8 cellular contexts compared by ENCODE assay signal in genomic region chr1:26538480-26539412, GRCh38. TPM values are rescaled to one million over a fixed set of nuclear protein-coding genes. Genes with fewer than 3 reads are reported as not detected.
DNase-seq lines count a peak whose midpoint lies in the region; ATAC-seq and TF ChIP-seq lines count a peak whose summit lies in the region.

No MANE protein-coding gene starts in this region.

- H3K9ac ChIP-seq in endodermal cell (ENCODE audit: extremely low read depth, low read length, poor library complexity, severe bottlenecking), result no peak overlapping the region

- H3K36me3 ChIP-seq in endodermal cell (ENCODE audit: control insufficient read depth, insufficient read depth, low read length) (peaks cover 6% of the 10 kb centered on the region), prostate gland (no peaks in the 10 kb centered on the region)

- intact Hi-C loops in activated CD4-positive, alpha-beta T cell treated with anti-CD3 and anti-CD28 coated beads, Interleukin-2, amount 10 ng/mL, durations not matched to agents 24 days and 14 days (cut with micrococcal nuclease), result no loop called here
- intact Hi-C loops in prostate gland (cut with DNase I), result no loop called here

- no peak for TF ChIP-seq POLR2A in prostate gland (IDR thresholded peaks at IDR 0.05)

- H3K27ac ChIP-seq in endodermal cell (ENCODE audit: low read depth, low read length), result no peak overlapping the region
- no peak overlapping the region for H3K27ac ChIP-seq in prostate gland

- DNase-seq in EH (ENCODE audit: low read depth) (peak; percentile 59), LHCN-M2 (ENCODE audit: low read depth) (peak; percentile 42), endodermal cell (peak; percentile 88), prostate gland (ENCODE audit: low spot score) (peak; percentile 22), LoVo (ENCODE audit: low spot score) (no peak), putamen (ENCODE audit: low spot score) (no peak)
- DNase-seq in activated CD4-positive, alpha-beta T cell treated with anti-CD3 and anti-CD28 coated beads, Interleukin-2, amount 10 ng/mL, durations not matched to agents 24 days and 14 days, result peak; percentile 80

- TF ChIP-seq CTCF in endodermal cell (conservative IDR thresholded peaks at IDR 0.05) (peak; percentile 79), prostate gland (IDR thresholded peaks at IDR 0.05) (peak in 3 of 4 experiments; percentile 16 to 39 (median 26))

- no peaks in the 10 kb centered on the region for H3K4me1 ChIP-seq in endodermal cell (ENCODE audit: control insufficient read depth, insufficient read depth, low read length)
- H3K4me1 ChIP-seq in prostate gland (replicated peaks), result no peaks in the 10 kb centered on the region

- WGBS in endodermal cell (ENCODE audit: insufficient coverage in 1 of 2, insufficient read length in 1 of 2), 2 experiments, result 84 to 88% methylated on average over 12 to 14 of the region's 14 CpGs
- WGBS in prostate gland, result 77% methylated on average over 14 of the region's 14 CpGs

- peak overlapping the region; percentile 77 for H3K27ac Mint-ChIP-seq in activated CD4-positive, alpha-beta T cell treated with anti-CD3 and anti-CD28 coated beads, Interleukin-2, amount 10 ng/mL, durations not matched to agents 24 days and 14 days
- peak overlapping the region; percentile 37 for H3K27ac Mint-ChIP-seq in endodermal cell

- no peaks in the 10 kb centered on the region for H3K9me3 Mint-ChIP-seq in activated CD4-positive, alpha-beta T cell treated with anti-CD3 and anti-CD28 coated beads, Interleukin-2, amount 10 ng/mL, durations not matched to agents 24 days and 14 days
- no peaks in the 10 kb centered on the region for H3K9me3 Mint-ChIP-seq in endodermal cell

- H3K36me3 Mint-ChIP-seq in activated CD4-positive, alpha-beta T cell treated with anti-CD3 and anti-CD28 coated beads, Interleukin-2, amount 10 ng/mL, durations not matched to agents 24 days and 14 days (ENCODE audit: low read depth), result peaks cover 26% of the 10 kb centered on the region
- peaks cover 22% of the 10 kb centered on the region for H3K36me3 Mint-ChIP-seq in endodermal cell (ENCODE audit: low read depth)

- H3K27me3 ChIP-seq in endodermal cell (ENCODE audit: control insufficient read depth, insufficient read depth, low read length, poor library complexity, severe bottlenecking) (no peaks in the 10 kb centered on the region), prostate gland (replicated peaks; ENCODE audit: insufficient read depth) (no peaks in the 10 kb centered on the region)

- H3K9me3 ChIP-seq in endodermal cell (ENCODE audit: control insufficient read depth, low read length) (no peaks in the 10 kb centered on the region), prostate gland (no peaks in the 10 kb centered on the region)

- peaks cover 71% of the 10 kb centered on the region for H3K4me1 Mint-ChIP-seq in activated CD4-positive, alpha-beta T cell treated with anti-CD3 and anti-CD28 coated beads, Interleukin-2, amount 10 ng/mL, durations not matched to agents 24 days and 14 days
- H3K4me1 Mint-ChIP-seq in endodermal cell, result peaks cover 7% of the 10 kb centered on the region

- no peaks in the 10 kb centered on the region for H3K27me3 Mint-ChIP-seq in activated CD4-positive, alpha-beta T cell treated with anti-CD3 and anti-CD28 coated beads, Interleukin-2, amount 10 ng/mL, durations not matched to agents 24 days and 14 days
- no peaks in the 10 kb centered on the region for H3K27me3 Mint-ChIP-seq in endodermal cell (ENCODE audit: insufficient read depth)

- ATAC-seq in GM18909 (IDR thresholded peaks at IDR 0.05; ENCODE audit: poor library complexity, unreplicated experiment), result no peak

- H3K4me3 Mint-ChIP-seq in activated CD4-positive, alpha-beta T cell treated with anti-CD3 and anti-CD28 coated beads, Interleukin-2, amount 10 ng/mL, durations not matched to agents 24 days and 14 days, result peak overlapping the region; percentile 47
- no peak overlapping the region for H3K4me3 Mint-ChIP-seq in endodermal cell

- no peak overlapping the region for H3K4me3 ChIP-seq in endodermal cell (ENCODE audit: low read length)
- H3K4me3 ChIP-seq in prostate gland, result no peak overlapping the region

RNA-seq across cellular contexts. Expression of gene RPS6KA1, which starts 9.2 kb away (rescaled TPM):
- total RNA-seq in LHCN-M2 (2014; rRNA removed), result 5.7 and 7.2 TPM in 2 replicates
- polyA plus RNA-seq in LHCN-M2 (2012), result 1.2 TPM
- 264 and 277 TPM in 2 replicates for total RNA-seq in activated CD4-positive, alpha-beta T cell treated with anti-CD3 and anti-CD28 coated beads, Interleukin-2, amount 10 ng/mL, durations not matched to agents 24 days and 14 days
- total RNA-seq in endodermal cell, result 10 to 100 TPM; 41.3 TPM
- polyA plus RNA-seq in endodermal cell (2013, experiment 1 of 2), result 17.8 TPM
- 15.9 TPM for polyA plus RNA-seq in endodermal cell (2013, experiment 2 of 2)
- 10 to 100 TPM; 38.6 to 87.5 TPM for total RNA-seq in prostate gland

Comparison
In these comparisons a context has a peak if more than half of its experiments do, and no peak if none do; other contexts are left out.
1. DNase-seq: peak in EH (single experiment), LHCN-M2 (single experiment), activated CD4-positive, alpha-beta T cell treated with anti-CD3 and anti-CD28 coated beads, Interleukin-2, amount 10 ng/mL, durations not matched to agents 24 days and 14 days (single experiment), endodermal cell (single experiment) and prostate gland (single experiment); none in LoVo (single experiment) and putamen (single experiment).